Comparison of ENCODE assay signal across 28 cellular contexts in genomic region chr11:40508307-40508706, GRCh38.
DNase-seq lines count a peak whose midpoint lies in the region; ATAC-seq, FAIRE-seq and TF ChIP-seq lines count a peak whose summit lies in the region.
"Had no signal": no experiment of that assay in that cellular context is flagged by ENCODE, and none has a peak within 500 bp of the region (broad histone marks: within the 10 kb centered on the region; RNA-seq: fewer than 3 reads in every experiment).

No MANE protein-coding gene starts in this region.

- H2AFZ ChIP-seq in HepG2 (ENCODE audit: low read length) (no peak overlapping the region), H1 (ENCODE audit: low read length) (no peak overlapping the region), osteoblast (ENCODE audit: low read length) (no peak overlapping the region)

- no peaks in the 10 kb centered on the region for H3K4me1 ChIP-seq in HepG2 (ENCODE audit: insufficient read depth, low read length)
- peaks cover 0 to 1% (median 0%) of the 10 kb centered on the region in 4 donors for H3K4me1 ChIP-seq in right lobe of liver
- H3K4me1 ChIP-seq in H1 (replicated peaks in 1 of 4; ENCODE audit: control insufficient read depth in 3 of 4, insufficient read depth in 4 of 4, low read length in 3 of 4) = no peaks in the 10 kb centered on the region
- no peaks in the 10 kb centered on the region for H3K4me1 ChIP-seq in osteoblast (ENCODE audit: insufficient read depth, low read length)
- H3K4me1 ChIP-seq: BE2C, BLaER1 had no signal

- no peaks in the 10 kb centered on the region for H3K79me1 ChIP-seq in H1 (ENCODE audit: low read depth, low read length)

- H3K27me3 Mint-ChIP-seq in activated naive CD8-positive, alpha-beta T cell treated with anti-CD3 and anti-CD28 coated beads, Interleukin-2, amount 50 U/mL, for 24 hours = no peaks in the 10 kb centered on the region
- H3K27me3 Mint-ChIP-seq: CD4-positive, alpha-beta memory T cell; CD4-positive, CD25-positive, alpha-beta regulatory T cell; CD8-positive, alpha-beta memory T cell had no signal

- TF ChIP-seq CTCF in HepG2 (CRISPR knock-in tag; IDR thresholded peaks at IDR 0.05) (no peak), right lobe of liver (IDR thresholded peaks at IDR 0.05) (no peak), H1 (IDR thresholded peaks at IDR 0.05; ENCODE audit: control extremely low read depth in 1 of 3, insufficient read depth in 1 of 3, low read depth in 1 of 3, low read length in 3 of 3) (no peak), osteoblast (IDR thresholded peaks at IDR 0.05; ENCODE audit: extremely low read depth, low read depth, low read length) (no peak)

- POLR2A ChIA-PET in HepG2 (lab: Yijun Ruan, JAX) (no interaction called here), H1 (lab: Charles Lee; ENCODE audit: partially characterized antibody) (interaction anchor here (0.7 kb wide), 1 partner anchor 45 kb away, joined by 3 read pairs; no protein-coding TSS in a partner anchor)

- H3K56ac ChIP-seq in H1 (replicated peaks; ENCODE audit: insufficient read length, low read depth, low read length) = no peak overlapping the region

- no peak for TF ChIP-seq RAD21 in HepG2 (CRISPR knock-in tag; IDR thresholded peaks at IDR 0.05)
- no peak for TF ChIP-seq RAD21 in H1 (IDR thresholded peaks at IDR 0.05 in 1 of 2, conservative IDR thresholded peaks at IDR 0.05 in 1 of 2; ENCODE audit: low read depth in 2 of 2, low read length in 2 of 2)

- H3K36me3 ChIP-seq in HepG2 (replicated peaks in 1 of 2; ENCODE audit: control insufficient read depth in 1 of 2, insufficient read depth in 2 of 2, low read length in 2 of 2) (no peaks in the 10 kb centered on the region), right lobe of liver (no peaks in the 10 kb centered on the region), H1 (ENCODE audit: control insufficient read depth in 2 of 4, insufficient read depth in 4 of 4, low read length in 3 of 4) (no peaks in the 10 kb centered on the region), osteoblast (ENCODE audit: insufficient read depth, low read length) (no peaks in the 10 kb centered on the region)
- H3K36me3 ChIP-seq: BE2C, BLaER1 had no signal

- H3K27ac ChIP-seq in HepG2 (ENCODE audit: extremely low read length, insufficient read depth, low read length) = no peak overlapping the region
- H3K27ac ChIP-seq in right lobe of liver = no peak overlapping the region
- no peak overlapping the region for H3K27ac ChIP-seq in H1 (ENCODE audit: low read depth, low read length)
- no peak overlapping the region for H3K27ac ChIP-seq in osteoblast (ENCODE audit: low read depth, low read length)
- H3K27ac ChIP-seq: 22Rv1, BLaER1 had no signal

- H3K9me3 ChIP-seq in HepG2 (ENCODE audit: low read length) (peaks cover 45% of the 10 kb centered on the region), right lobe of liver (no peaks in the 10 kb centered on the region), H1 (ENCODE audit: insufficient read depth in 2 of 2, low read depth in 1 of 2, low read length in 1 of 2) (no peaks in the 10 kb centered on the region), osteoblast (ENCODE audit: low read depth, low read length) (no peaks in the 10 kb centered on the region)
- H3K9me3 ChIP-seq: BE2C, BLaER1 had no signal

- in situ Hi-C loops in HepG2 (cut with HindIII; ENCODE audit: extremely low pct_ligation_motif_present, low pct_unique_long_range_greater_than_20kb) = no loop called here

- TF ChIP-seq POLR2A in HepG2 (IDR thresholded peaks at IDR 0.05; ENCODE audit: insufficient read depth in 1 of 2, low read depth in 2 of 2, low read length in 2 of 2) (no peak), right lobe of liver (IDR thresholded peaks at IDR 0.05) (no peak), H1 (IDR thresholded peaks at IDR 0.05; ENCODE audit: control extremely low read depth in 1 of 2, low read depth in 2 of 2, low read length in 2 of 2) (no peak)

- H3K9ac ChIP-seq in HepG2 (ENCODE audit: insufficient read depth, low read depth, low read length) (no peak overlapping the region), H1 (replicated peaks in 1 of 4; ENCODE audit: extremely low read depth in 1 of 4, low read depth in 3 of 4, low read length in 3 of 4) (no peak overlapping the region)
- H3K9ac ChIP-seq: BLaER1 had no signal

- no peaks in the 10 kb centered on the region for H3K4me1 Mint-ChIP-seq in activated naive CD8-positive, alpha-beta T cell treated with anti-CD3 and anti-CD28 coated beads, Interleukin-2, amount 50 U/mL, for 24 hours
- H3K4me1 Mint-ChIP-seq: CD14-positive monocyte; CD4-positive, alpha-beta memory T cell; CD4-positive, CD25-positive, alpha-beta regulatory T cell; CD8-positive, alpha-beta memory T cell had no signal

- no peak overlapping the region for H3K14ac ChIP-seq in H1 (ENCODE audit: insufficient read length)

- CTCF ChIA-PET in HepG2 (lab: Yijun Ruan, JAX; ENCODE audit: low intra/inter-chr PET ratio, low total read pairs) = no interaction called here
- CTCF ChIA-PET in H1 (lab: Charles Lee; ENCODE audit: partially characterized antibody) = no interaction called here

- no peak overlapping the region for H3K23ac ChIP-seq in H1 (ENCODE audit: insufficient read length)

- intact Hi-C loops in HepG2 (cut with micrococcal nuclease; ENCODE audit: unreplicated experiment) = no loop called here
- intact Hi-C loops in right lobe of liver (cut with DNase I) = no loop called here

- H2AK5ac ChIP-seq in H1 (ENCODE audit: low read depth, low read length) = no peak overlapping the region

- no peak overlapping the region for H2BK5ac ChIP-seq in H1 (ENCODE audit: low read depth, low read length)

- ATAC-seq in HepG2 (no peak), right lobe of liver (no peak), GM21528 (IDR thresholded peaks at IDR 0.05; ENCODE audit: low FRiP score, unreplicated experiment) (no peak)
- no peak for ATAC-seq in activated naive CD8-positive, alpha-beta T cell treated with anti-CD3 and anti-CD28 coated beads, Interleukin-2, amount 50 U/mL, for 24 hours
- ATAC-seq: GM12878 had no signal

- FAIRE-seq in HepG2 (lab: Jason Lieb, UNC) (no peak), H1 (lab: Jason Lieb, UNC) (no peak)
- FAIRE-seq: GM12878, GM12892, GM18507 had no signal

- TF ChIP-seq EP300 in HepG2 (IDR thresholded peaks at IDR 0.05; ENCODE audit: low read depth in 2 of 2, low read length in 2 of 2) (no peak), HepG2 (CRISPR knock-in tag; IDR thresholded peaks at IDR 0.05; ENCODE audit: borderline replicate concordance) (no peak), H1 (IDR thresholded peaks at IDR 0.05; ENCODE audit: borderline replicate concordance in 1 of 2, low read depth in 2 of 2, low read length in 2 of 2) (no peak)

- no peak overlapping the region for H2BK20ac ChIP-seq in H1 (ENCODE audit: low read length)

- H3K27me3 ChIP-seq in HepG2 (ENCODE audit: control insufficient read depth in 1 of 2, insufficient read depth in 2 of 2, low read length in 2 of 2) = no peaks in the 10 kb centered on the region
- H3K27me3 ChIP-seq in right lobe of liver = no peaks in the 10 kb centered on the region
- no peaks in the 10 kb centered on the region for H3K27me3 ChIP-seq in H1 (replicated peaks in 1 of 4; ENCODE audit: control insufficient read depth in 3 of 4, extremely low read depth in 1 of 4, insufficient read depth in 3 of 4, low read length in 3 of 4)
- no peaks in the 10 kb centered on the region for H3K27me3 ChIP-seq in osteoblast (ENCODE audit: insufficient read depth, low read length)
- H3K27me3 ChIP-seq: BE2C, BLaER1 had no signal

- no peak overlapping the region for H3K27ac Mint-ChIP-seq in activated naive CD8-positive, alpha-beta T cell treated with anti-CD3 and anti-CD28 coated beads, Interleukin-2, amount 50 U/mL, for 24 hours
- H3K27ac Mint-ChIP-seq: CD14-positive monocyte; CD4-positive, alpha-beta memory T cell; CD4-positive, CD25-positive, alpha-beta regulatory T cell; CD8-positive, alpha-beta memory T cell had no signal

- no TSS peak for BruUV-seq in HepG2 (replicated peaks; lab: Mats Ljungman, UMichigan)

- no peak overlapping the region for H3K4ac ChIP-seq in H1 (replicated peaks; ENCODE audit: insufficient read length, low read depth, low read length)

- H3K79me2 ChIP-seq in HepG2 (ENCODE audit: insufficient read depth, low read length) (no peaks in the 10 kb centered on the region), H1 (ENCODE audit: control insufficient read depth in 1 of 2, insufficient read depth in 2 of 2, low read length in 2 of 2) (no peaks in the 10 kb centered on the region), osteoblast (ENCODE audit: insufficient read depth, low read length) (no peaks in the 10 kb centered on the region)

- H4K8ac ChIP-seq in H1 (ENCODE audit: extremely low read depth, insufficient read depth, low read length) = no peak overlapping the region

- no peak overlapping the region for H4K5ac ChIP-seq in H1 (ENCODE audit: insufficient read length, low read depth, low read length)

- DNase-seq in HepG2 (ENCODE audit: low spot score) (no peak), right lobe of liver (no peak), RPMI8226 (peak; percentile 5), H1 (ENCODE audit: low read depth in 1 of 2, low spot score in 2 of 2) (no peak), osteoblast (ENCODE audit: insufficient read length, low spot score, missing footprints) (peak; percentile 1), NCI-H2227 (lab: John Stamatoyannopoulos, UW; ENCODE audit: unreplicated experiment) (no peak)
- no peak for DNase-seq in activated naive CD8-positive, alpha-beta T cell treated with anti-CD3 and anti-CD28 coated beads, Interleukin-2, amount 50 U/mL, for 24 hours
- DNase-seq: ACHN; BE2C; C1 segment of cervical spinal cord; CD4-positive, alpha-beta memory T cell; CD4-positive, CD25-positive, alpha-beta regulatory T cell; CD8-positive, alpha-beta memory T cell; COR-L47; DMS 273 treated with DMSO at 0.1 percent for 48 hours; DMS153; DMS53; DMS79; DND-41; EL; GDM1 had no signal

- H3K4me3 ChIP-seq in HepG2 (replicated peaks in 1 of 3; ENCODE audit: insufficient read depth in 1 of 3, low read depth in 2 of 3, low read length in 3 of 3) (no peak overlapping the region), right lobe of liver (no peak overlapping the region), H1 (ENCODE audit: extremely low read depth in 1 of 4, insufficient read depth in 2 of 4, low read depth in 3 of 4, low read length in 4 of 4) (no peak overlapping the region), osteoblast (ENCODE audit: insufficient read depth, low read length) (no peak overlapping the region)
- H3K4me3 ChIP-seq: BLaER1, GM12878 had no signal

- no peak overlapping the region for H3K4me2 ChIP-seq in HepG2 (ENCODE audit: low read depth, low read length)
- H3K4me2 ChIP-seq in H1 (ENCODE audit: insufficient read depth in 1 of 2, low read depth in 2 of 2, low read length in 2 of 2) = no peak overlapping the region
- no peak overlapping the region for H3K4me2 ChIP-seq in osteoblast (ENCODE audit: insufficient read depth, low read length)
- H3K4me2 ChIP-seq: BLaER1 had no signal

- H3K4me3 Mint-ChIP-seq in activated naive CD8-positive, alpha-beta T cell treated with anti-CD3 and anti-CD28 coated beads, Interleukin-2, amount 50 U/mL, for 24 hours = no peak overlapping the region
- H3K4me3 Mint-ChIP-seq: CD14-positive monocyte; CD4-positive, alpha-beta memory T cell; CD4-positive, CD25-positive, alpha-beta regulatory T cell; CD8-positive, alpha-beta memory T cell had no signal

- H3K36me3 Mint-ChIP-seq in activated naive CD8-positive, alpha-beta T cell treated with anti-CD3 and anti-CD28 coated beads, Interleukin-2, amount 50 U/mL, for 24 hours (ENCODE audit: low read depth) = no peaks in the 10 kb centered on the region
- H3K36me3 Mint-ChIP-seq: CD14-positive monocyte; CD4-positive, alpha-beta memory T cell; CD4-positive, CD25-positive, alpha-beta regulatory T cell; CD8-positive, alpha-beta memory T cell had no signal

- H3K9me3 Mint-ChIP-seq in activated naive CD8-positive, alpha-beta T cell treated with anti-CD3 and anti-CD28 coated beads, Interleukin-2, amount 50 U/mL, for 24 hours = peaks cover 25% of the 10 kb centered on the region

- H3K18ac ChIP-seq in H1 (ENCODE audit: extremely low read depth, low read length) = no peak overlapping the region

- H2BK12ac ChIP-seq in H1 (ENCODE audit: low read depth, low read length) = no peak overlapping the region

- H3K23me2 ChIP-seq in H1 (ENCODE audit: low read depth, low read length) = no peaks in the 10 kb centered on the region

- H4K20me1 ChIP-seq in HepG2 (ENCODE audit: insufficient read depth, low read length) (no peaks in the 10 kb centered on the region), H1 (replicated peaks in 1 of 2; ENCODE audit: control insufficient read depth in 1 of 2, insufficient read depth in 2 of 2, low read length in 2 of 2) (no peaks in the 10 kb centered on the region), osteoblast (ENCODE audit: insufficient read depth, low read length) (no peaks in the 10 kb centered on the region)
- H4K20me1 ChIP-seq: BLaER1 had no signal

- no peak overlapping the region for H2BK15ac ChIP-seq in H1 (ENCODE audit: low read length)

- H2BK120ac ChIP-seq in H1 (replicated peaks; ENCODE audit: low read depth, low read length) = no peak overlapping the region

- H4K91ac ChIP-seq in H1 (replicated peaks; ENCODE audit: insufficient read length, low read length) = no peak overlapping the region

Comparison
In these comparisons a context has a peak if more than half of its experiments do, and no peak if none do; other contexts are left out.
1. DNase-seq: peak in RPMI8226 (single experiment) and osteoblast (single experiment); none in HepG2 (single experiment), right lobe of liver (0 of 3), H1 (0 of 2), activated naive CD8-positive, alpha-beta T cell treated with anti-CD3 and anti-CD28 coated beads, Interleukin-2, amount 50 U/mL, for 24 hours (single experiment) and NCI-H2227 (single experiment).
2. Of the 41 proteins assayed by ChIP-seq in both HepG2 and H1: peak only in HepG2: none; only in H1: none; in both: MAFK; in neither: 40.